Comparison of ENCODE assay signal across 15 cellular contexts in the genomic region with DNA sequence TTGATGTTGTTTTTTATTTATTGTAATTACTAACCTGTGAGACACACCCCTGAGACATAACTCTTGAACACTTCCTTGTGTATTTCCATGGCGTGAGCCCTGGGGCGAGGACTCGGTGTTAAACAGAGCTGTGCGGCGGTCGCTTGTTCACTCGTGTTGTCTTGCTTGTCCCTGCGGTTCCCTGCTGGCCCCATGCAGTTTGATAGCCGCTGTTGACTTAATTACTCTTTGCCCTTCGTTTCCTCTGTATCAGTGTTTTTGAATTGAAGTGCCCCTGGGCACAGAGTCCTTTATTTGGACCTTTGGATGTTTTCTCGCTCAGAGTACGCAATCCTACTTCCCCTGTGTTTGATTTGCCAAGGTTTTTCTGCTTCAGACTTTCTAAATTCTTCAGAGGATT. TPM values are rescaled to one million over a fixed set of nuclear protein-coding genes. Genes with fewer than 3 reads are reported as not detected.
DNase-seq lines count a peak whose midpoint lies in the region; ATAC-seq and TF ChIP-seq lines count a peak whose summit lies in the region.
"Had no signal": no experiment of that assay in that cellular context is flagged by ENCODE, and none has a peak within 500 bp of the region (broad histone marks: within the 10 kb centered on the region; RNA-seq: fewer than 3 reads in every experiment).

No MANE protein-coding gene starts in this region.

- H3K27me3 ChIP-seq in mammary epithelial cell (ENCODE audit: insufficient read depth, low read length) (no peaks in the 10 kb centered on the region), endodermal cell (ENCODE audit: control insufficient read depth, insufficient read depth, low read length, poor library complexity, severe bottlenecking) (no peaks in the 10 kb centered on the region), muscle layer of duodenum (ENCODE audit: low read depth, low read length) (no peaks in the 10 kb centered on the region), vagina (no peaks in the 10 kb centered on the region)

- 92% methylated on average over 12 of the region's 12 CpGs for WGBS in mammary epithelial cell (ENCODE audit: low coverage, missing lambda C conversion rate)
- WGBS in endodermal cell (ENCODE audit: insufficient coverage in 1 of 2, insufficient read length in 1 of 2), 2 experiments, result 94 to 95% methylated on average over 12 of the region's 12 CpGs

- H3K27ac Mint-ChIP-seq in MCF 10A (ENCODE audit: low read depth, unreplicated experiment) (peak overlapping the region; percentile 66), endodermal cell (peak overlapping the region; percentile 27)

- H3K27me3 Mint-ChIP-seq in MCF 10A (ENCODE audit: insufficient read depth, unreplicated experiment) (no peaks in the 10 kb centered on the region), endodermal cell (ENCODE audit: insufficient read depth) (no peaks in the 10 kb centered on the region)
- H3K27me3 Mint-ChIP-seq: activated naive CD8-positive, alpha-beta T cell treated with anti-CD3 and anti-CD28 coated beads, Interleukin-2, amount 10 ng/mL, durations not matched to agents 7 days and 5 days; CD4-positive, alpha-beta memory T cell had no signal

- H3K36me3 Mint-ChIP-seq in MCF 10A (ENCODE audit: insufficient read depth, unreplicated experiment) (peaks cover 7% of the 10 kb centered on the region), endodermal cell (ENCODE audit: low read depth) (peaks cover 20% of the 10 kb centered on the region)

- H3K27ac ChIP-seq in mammary epithelial cell (ENCODE audit: insufficient read depth, low read depth, low read length) (no peak overlapping the region), endodermal cell (ENCODE audit: low read depth, low read length) (no peak overlapping the region), muscle layer of duodenum (ENCODE audit: low read length) (peak overlapping the region; percentile 23), vagina (peak overlapping the region; percentile 32)
- H3K27ac ChIP-seq: prostate gland, VCaP had no signal

- no peak overlapping the region for H2AFZ ChIP-seq in mammary epithelial cell (ENCODE audit: low read depth, low read length)

- H3K4me3 ChIP-seq in mammary epithelial cell (replicated peaks in 1 of 3; ENCODE audit: insufficient read depth in 1 of 3, low read depth in 2 of 3, low read length in 3 of 3) (no peak overlapping the region), endodermal cell (ENCODE audit: low read length) (no peak overlapping the region), muscle layer of duodenum (ENCODE audit: low read depth in 1 of 2, low read length in 2 of 2) (no peak overlapping the region), vagina (no peak overlapping the region)
- H3K4me3 ChIP-seq: prostate gland had no signal

- intact Hi-C loops in MCF 10A (cut with micrococcal nuclease), result no loop called here
- intact Hi-C loops in mammary epithelial cell (cut with micrococcal nuclease), result no loop called here
- intact Hi-C loops in vagina (cut with DNase I), result no loop called here

- no peaks in the 10 kb centered on the region for H4K20me1 ChIP-seq in mammary epithelial cell (ENCODE audit: insufficient read depth, low read length)

- H3K4me1 Mint-ChIP-seq in MCF 10A (ENCODE audit: insufficient read depth, unreplicated experiment) (peaks cover 17% of the 10 kb centered on the region), endodermal cell (peaks cover 9% of the 10 kb centered on the region)

- H3K9ac ChIP-seq in mammary epithelial cell (ENCODE audit: insufficient read depth, low read length) (no peak overlapping the region), endodermal cell (ENCODE audit: extremely low read depth, low read length, poor library complexity, severe bottlenecking) (no peak overlapping the region)

- H3K79me2 ChIP-seq in mammary epithelial cell (ENCODE audit: insufficient read depth, low read length), result peaks cover 66% of the 10 kb centered on the region

- BruUV-seq in MCF 10A (replicated peaks; lab: Mats Ljungman, UMichigan), result no TSS peak
- no TSS peak for BruUV-seq in mammary epithelial cell (replicated peaks; lab: Mats Ljungman, UMichigan)

- CTCF ChIA-PET in MCF 10A (lab: Yijun Ruan, JAX) (interaction anchor here (0.6 to 8.7 kb wide), 2 partner anchors 13 to 57 kb away, joined by 3 to 78 read pairs; no protein-coding TSS in a partner anchor), mammary epithelial cell (lab: Charles Lee; ENCODE audit: low non-redundant PET) (no interaction called here)

- H3K9me3 Mint-ChIP-seq in MCF 10A (ENCODE audit: unreplicated experiment), result no peaks in the 10 kb centered on the region
- no peaks in the 10 kb centered on the region for H3K9me3 Mint-ChIP-seq in endodermal cell
- H3K9me3 Mint-ChIP-seq: activated naive CD8-positive, alpha-beta T cell treated with anti-CD3 and anti-CD28 coated beads, Interleukin-2, amount 10 ng/mL, durations not matched to agents 7 days and 5 days had no signal

- POLR2A ChIA-PET in MCF 10A (lab: Yijun Ruan, JAX), result interaction anchor here (0.6 to 1.2 kb wide), 2 partner anchors 14 to 17 kb away, joined by 3 read pairs; no protein-coding TSS in a partner anchor

- H3K4me3 Mint-ChIP-seq in MCF 10A (ENCODE audit: unreplicated experiment) (no peak overlapping the region), endodermal cell (no peak overlapping the region)
- H3K4me3 Mint-ChIP-seq: activated naive CD8-positive, alpha-beta T cell treated with anti-CD3 and anti-CD28 coated beads, Interleukin-2, amount 10 ng/mL, durations not matched to agents 7 days and 5 days; CD4-positive, alpha-beta memory T cell had no signal

- no peak for DNase-seq in MCF 10A (ENCODE audit: unreplicated experiment)
- DNase-seq in mammary epithelial cell, result no peak
- DNase-seq in endodermal cell, result no peak
- DNase-seq in vagina (ENCODE audit: extremely low spot score in 2 of 2), result peak in 1 of 2 donors; percentile 74
- DNase-seq in GOT3 (lab: John Stamatoyannopoulos, UW), result no peak
- no peak for DNase-seq in GF-D8 (lab: John Stamatoyannopoulos, UW)
- DNase-seq: activated naive CD8-positive, alpha-beta T cell treated with anti-CD3 and anti-CD28 coated beads, Interleukin-2, amount 10 ng/mL, durations not matched to agents 7 days and 5 days; CD4-positive, alpha-beta memory T cell; effector CD8-positive, alpha-beta T cell; NK-92 treated with Interleukin-12 subunit alpha and Interleukin-12 subunit beta, amount 100 ng/mL, for 24 hours; stimulated activated naive CD4-positive, alpha-beta T cell treated with Interleukin-2 at 50 U/mL for 16 hours had no signal

- H3K4me1 ChIP-seq in mammary epithelial cell (ENCODE audit: insufficient read depth, low read length) (peaks cover 12% of the 10 kb centered on the region), endodermal cell (ENCODE audit: control insufficient read depth, insufficient read depth, low read length) (no peaks in the 10 kb centered on the region), muscle layer of duodenum (ENCODE audit: control insufficient read depth in 1 of 2, insufficient read depth in 2 of 2, low read length in 2 of 2) (peaks cover 0 to 10% of the 10 kb centered on the region in 2 donors), vagina (peaks cover 10% of the 10 kb centered on the region)
- H3K4me1 ChIP-seq: prostate gland had no signal

- ATAC-seq in GM19351 (IDR thresholded peaks at IDR 0.05; ENCODE audit: unreplicated experiment), result no peak

- dilution Hi-C loops in mammary epithelial cell (cut with HindIII; ENCODE audit: low sequenced_read_pairs), result no loop called here

- in situ Hi-C loops in mammary epithelial cell (cut with MboI; ENCODE audit: low sequenced_read_pairs in 2 of 2), result no loop called here

- H3K4me2 ChIP-seq in mammary epithelial cell (ENCODE audit: insufficient read depth, low read depth, low read length), result no peak overlapping the region

- H3K9me3 ChIP-seq in mammary epithelial cell (replicated peaks; ENCODE audit: insufficient read depth, low read length) (no peaks in the 10 kb centered on the region), endodermal cell (ENCODE audit: control insufficient read depth, low read length) (no peaks in the 10 kb centered on the region), muscle layer of duodenum (ENCODE audit: control insufficient read depth in 1 of 2, low read length in 2 of 2) (no peaks in the 10 kb centered on the region), vagina (no peaks in the 10 kb centered on the region)
- H3K9me3 ChIP-seq: prostate gland had no signal

- TF ChIP-seq CTCF in MCF 10A (IDR thresholded peaks at IDR 0.05; ENCODE audit: unreplicated experiment) (no peak), mammary epithelial cell (conservative IDR thresholded peaks at IDR 0.05 in 1 of 2, IDR thresholded peaks at IDR 0.05 in 1 of 2; ENCODE audit: extremely low read depth in 1 of 2, insufficient read depth in 1 of 2, low read depth in 1 of 2, low read length in 2 of 2) (no peak), endodermal cell (conservative IDR thresholded peaks at IDR 0.05) (no peak), vagina (IDR thresholded peaks at IDR 0.05) (no peak)

- no peak for TF ChIP-seq POLR2A in vagina (IDR thresholded peaks at IDR 0.05)

- H3K36me3 ChIP-seq in mammary epithelial cell (ENCODE audit: insufficient read depth, low read length) (no peaks in the 10 kb centered on the region), endodermal cell (ENCODE audit: control insufficient read depth, insufficient read depth, low read length) (peaks cover 7% of the 10 kb centered on the region), muscle layer of duodenum (ENCODE audit: control insufficient read depth in 1 of 2, insufficient read depth in 2 of 2, low read length in 2 of 2) (peaks cover 0 to 10% of the 10 kb centered on the region in 2 donors), vagina (no peaks in the 10 kb centered on the region)
- H3K36me3 ChIP-seq: prostate gland had no signal

RNA-seq across cellular contexts. Expression of a gene that starts 52.7 kb away (rescaled TPM):
- 26.0 and 27.7 TPM in 2 replicates for total RNA-seq in MCF 10A (2022)
- total RNA-seq in mammary epithelial cell, result 10 to 100 TPM; 19.3 to 27.0 TPM
- 17.0 TPM for polyA plus RNA-seq in mammary epithelial cell
- 6.4 TPM for polyA minus RNA-seq in mammary epithelial cell
- total RNA-seq in endodermal cell, result 10 to 100 TPM; 21.0 to 27.9 TPM
- 11.4 TPM for polyA plus RNA-seq in endodermal cell (2013, experiment 1 of 2)
- polyA plus RNA-seq in endodermal cell (2013, experiment 2 of 2), result 11.7 TPM
- 38.3 TPM for total RNA-seq in vagina

Comparison
In these comparisons a context has a peak if more than half of its experiments do, and no peak if none do; other contexts are left out.
1. H3K27ac ChIP-seq: peak in muscle layer of duodenum (single experiment) and vagina (single experiment); none in mammary epithelial cell (single experiment) and endodermal cell (single experiment).